ENCODE assay signal across 24 cellular contexts in genomic region chr5:180034564-180034963, GRCh38. TPM values are rescaled to one million over a fixed set of nuclear protein-coding genes. Genes with fewer than 3 reads are reported as not detected.
DNase-seq lines count a peak whose midpoint lies in the region; ATAC-seq and TF ChIP-seq lines count a peak whose summit lies in the region.
"Had no signal": no experiment of that assay in that cellular context is flagged by ENCODE, and none has a peak within 500 bp of the region (broad histone marks: within the 10 kb centered on the region; RNA-seq: fewer than 3 reads in every experiment).

No MANE protein-coding gene starts in this region.

- TF ChIP-seq CTCF in natural killer cell (IDR thresholded peaks at IDR 0.05) (no peak), astrocyte of the spinal cord (IDR thresholded peaks at IDR 0.05; ENCODE audit: low read depth, low read length) (no peak), foreskin keratinocyte (conservative IDR thresholded peaks at IDR 0.05) (no peak)

- intact Hi-C loops in natural killer cell (cut with micrococcal nuclease): no loop called here

- no peak for DNase-seq in natural killer cell treated with Interleukin-12 subunit alpha and Interleukin-12 subunit beta and Interleukin-15 and Interleukin-18, amount 100 ng/mL, for 72 hours (ENCODE audit: low spot score)
- no peak for DNase-seq in natural killer cell
- peak; percentile 33 for DNase-seq in astrocyte of the spinal cord (ENCODE audit: low read depth, low spot score)
- peak; percentile 27 to 45 for DNase-seq in foreskin keratinocyte
- no peak for DNase-seq in NCI-H1105 treated with DMSO at 0.1 percent for 48 hours (lab: John Stamatoyannopoulos, UW)
- DNase-seq in NCI-H1436 treated with DMSO at 0.1 percent for 48 hours (lab: John Stamatoyannopoulos, UW): no peak
- no peak for DNase-seq in effector CD8-positive, alpha-beta T cell (lab: John Stamatoyannopoulos, UW)
- DNase-seq: activated CD4-positive, CD25-positive, alpha-beta regulatory T cell; activated T-cell treated with anti-CD3 and anti-CD28 coated beads, Interleukin-2, amount 50 U/mL, for 48 hours; C1 segment of cervical spinal cord; DMS 273 treated with DMSO at 0.1 percent for 48 hours; kidney; naive thymus-derived CD8-positive, alpha-beta T cell; NCI-H1092 treated with DMSO at 0.1 percent for 48 hours; NCI-H774; OCI-M1; psoas muscle; thyroid gland had no signal

- peaks cover 3% of the 10 kb centered on the region for H3K4me1 ChIP-seq in foreskin keratinocyte
- H3K4me1 ChIP-seq: psoas muscle, thyroid gland had no signal

- H3K4me3 Mint-ChIP-seq in natural killer cell treated with Interleukin-12 subunit alpha and Interleukin-12 subunit beta and Interleukin-15 and Interleukin-18, amount 100 ng/mL, for 72 hours: no peak overlapping the region
- no peak overlapping the region for H3K4me3 Mint-ChIP-seq in natural killer cell
- H3K4me3 Mint-ChIP-seq: activated naive CD4-positive, alpha-beta T cell treated with anti-CD3 and anti-CD28 coated beads, Interleukin-2, amount 50 U/mL, for 24 hours; dendritic cell treated with granulocyte-macrophage colony-stimulating factor and Interleukin-4, amounts not matched to agents 40 ng/mL and 50 ng/mL, for 4 days; IgD-negative memory B cell; memory B cell; naive thymus-derived CD8-positive, alpha-beta T cell; T-helper 2 cell treated with Interferon-gamma antibody and Interleukin-4, amounts not matched to agents 5 μg/mL and 100 μg/mL, for 36 hours had no signal

- H3K27ac ChIP-seq in foreskin keratinocyte: no peak overlapping the region
- H3K27ac ChIP-seq: psoas muscle, thyroid gland had no signal

- H3K27me3 ChIP-seq in foreskin keratinocyte: no peaks in the 10 kb centered on the region
- H3K27me3 ChIP-seq: thyroid gland had no signal

- ATAC-seq in natural killer cell treated with Interleukin-12 subunit alpha and Interleukin-12 subunit beta and Interleukin-15 and Interleukin-18, amount 100 ng/mL, for 72 hours: peak; percentile 78 to 81
- ATAC-seq in natural killer cell (no peak), foreskin keratinocyte (peak; percentile 89), HG03457 (IDR thresholded peaks at IDR 0.05; ENCODE audit: unreplicated experiment) (no peak)
- ATAC-seq: naive thymus-derived CD8-positive, alpha-beta T cell; psoas muscle had no signal

- H3K27me3 Mint-ChIP-seq in natural killer cell treated with Interleukin-12 subunit alpha and Interleukin-12 subunit beta and Interleukin-15 and Interleukin-18, amount 100 ng/mL, for 72 hours: no peaks in the 10 kb centered on the region
- no peaks in the 10 kb centered on the region for H3K27me3 Mint-ChIP-seq in natural killer cell (ENCODE audit: low read depth in 2 of 2)
- H3K27me3 Mint-ChIP-seq: activated naive CD4-positive, alpha-beta T cell treated with anti-CD3 and anti-CD28 coated beads, Interleukin-2, amount 50 U/mL, for 24 hours; dendritic cell treated with granulocyte-macrophage colony-stimulating factor and Interleukin-4, amounts not matched to agents 40 ng/mL and 50 ng/mL, for 4 days; IgD-negative memory B cell; memory B cell; naive thymus-derived CD8-positive, alpha-beta T cell had no signal

- H3K36me3 Mint-ChIP-seq in natural killer cell treated with Interleukin-12 subunit alpha and Interleukin-12 subunit beta and Interleukin-15 and Interleukin-18, amount 100 ng/mL, for 72 hours: peaks cover 25% of the 10 kb centered on the region
- peaks cover 26% of the 10 kb centered on the region for H3K36me3 Mint-ChIP-seq in natural killer cell

- in situ Hi-C loops in astrocyte of the spinal cord (cut with HindIII; ENCODE audit: low sequenced_read_pairs): no loop called here

- no peak overlapping the region for H3K27ac Mint-ChIP-seq in natural killer cell treated with Interleukin-12 subunit alpha and Interleukin-12 subunit beta and Interleukin-15 and Interleukin-18, amount 100 ng/mL, for 72 hours
- no peak overlapping the region for H3K27ac Mint-ChIP-seq in natural killer cell
- H3K27ac Mint-ChIP-seq: activated naive CD4-positive, alpha-beta T cell treated with anti-CD3 and anti-CD28 coated beads, Interleukin-2, amount 50 U/mL, for 24 hours; dendritic cell treated with granulocyte-macrophage colony-stimulating factor and Interleukin-4, amounts not matched to agents 40 ng/mL and 50 ng/mL, for 4 days; IgD-negative memory B cell; memory B cell; naive thymus-derived CD8-positive, alpha-beta T cell; T-helper 2 cell treated with Interferon-gamma antibody and Interleukin-4, amounts not matched to agents 5 μg/mL and 100 μg/mL, for 36 hours had no signal

- no peak overlapping the region for H3K4me3 ChIP-seq in astrocyte of the spinal cord (ENCODE audit: low read depth, low read length)
- H3K4me3 ChIP-seq: psoas muscle, thyroid gland had no signal

- H3K9me3 Mint-ChIP-seq in natural killer cell treated with Interleukin-12 subunit alpha and Interleukin-12 subunit beta and Interleukin-15 and Interleukin-18, amount 100 ng/mL, for 72 hours: peaks cover 3% of the 10 kb centered on the region
- peaks cover 0 to 7% of the 10 kb centered on the region in 2 donors for H3K9me3 Mint-ChIP-seq in natural killer cell

- H3K4me1 Mint-ChIP-seq in natural killer cell treated with Interleukin-12 subunit alpha and Interleukin-12 subunit beta and Interleukin-15 and Interleukin-18, amount 100 ng/mL, for 72 hours (ENCODE audit: low read depth in 2 of 2): peaks cover 0 to 4% of the 10 kb centered on the region in 2 donors
- H3K4me1 Mint-ChIP-seq in natural killer cell: peaks cover 0 to 6% of the 10 kb centered on the region in 2 donors
- H3K4me1 Mint-ChIP-seq: activated naive CD4-positive, alpha-beta T cell treated with anti-CD3 and anti-CD28 coated beads, Interleukin-2, amount 50 U/mL, for 24 hours; IgD-negative memory B cell; memory B cell; naive thymus-derived CD8-positive, alpha-beta T cell had no signal

RNA-seq across cellular contexts. Expression of gene RNF130, which starts 37.0 kb away (rescaled TPM):
- 10 to 100 TPM; 12.4 to 17.0 TPM for total RNA-seq in natural killer cell treated with Interleukin-12 subunit alpha and Interleukin-12 subunit beta and Interleukin-15 and Interleukin-18, amount 100 ng/mL, for 72 hours
- 10 to 100 TPM; 24.4 to 35.0 (median 25.5) TPM for total RNA-seq in natural killer cell
- 20.2 and 21.0 TPM in 2 replicates for total RNA-seq in foreskin keratinocyte
- polyA plus RNA-seq in foreskin keratinocyte: 24.4 and 25.9 TPM in 2 replicates

Comparison
In these comparisons a context has a peak if more than half of its experiments do, and no peak if none do; other contexts are left out.
1. ATAC-seq: peak in natural killer cell treated with Interleukin-12 subunit alpha and Interleukin-12 subunit beta and Interleukin-15 and Interleukin-18, amount 100 ng/mL, for 72 hours (2 of 2) and foreskin keratinocyte (single experiment); none in natural killer cell (0 of 3) and HG03457 (single experiment).
2. DNase-seq: peak in astrocyte of the spinal cord (single experiment) and foreskin keratinocyte (2 of 2); none in natural killer cell treated with Interleukin-12 subunit alpha and Interleukin-12 subunit beta and Interleukin-15 and Interleukin-18, amount 100 ng/mL, for 72 hours (single experiment), natural killer cell (single experiment), NCI-H1105 treated with DMSO at 0.1 percent for 48 hours (single experiment), NCI-H1436 treated with DMSO at 0.1 percent for 48 hours (single experiment) and effector CD8-positive, alpha-beta T cell (single experiment).